In genomic region chr18:1659190-1659589, GRCh38 we compare ENCODE assay signal across 22 cellular contexts.
A peak's percentile ranks its signal among the peaks of the same experiment; 100 is the strongest.
DNase-seq lines count a peak whose midpoint lies in the region; ATAC-seq and TF ChIP-seq lines count a peak whose summit lies in the region.
"Had no signal": no experiment of that assay in that cellular context is flagged by ENCODE, and none has a peak within 500 bp of the region (broad histone marks: within the 10 kb centered on the region; RNA-seq: fewer than 3 reads in every experiment).

No MANE protein-coding gene starts in this region.

- no TSS peak for BruUV-seq in PC-9 (replicated peaks; lab: Mats Ljungman, UMichigan)

- no peak for TF ChIP-seq POLR2A in heart left ventricle (IDR thresholded peaks at IDR 0.05)

- ATAC-seq in GM18519 (IDR thresholded peaks at IDR 0.05; ENCODE audit: low FRiP score, unreplicated experiment) (no peak), heart left ventricle (no peak), HG02571 (IDR thresholded peaks at IDR 0.05; ENCODE audit: unreplicated experiment) (no peak)
- ATAC-seq in activated CD8-positive, alpha-beta T cell treated with anti-CD3 and anti-CD28 coated beads, Interleukin-2, amount 10 ng/mL, durations not matched to agents 7 days and 5 days = no peak
- ATAC-seq: activated CD8-positive, alpha-beta memory T cell treated with anti-CD3 and anti-CD28 coated beads, Interleukin-2, amount 10 ng/mL, durations not matched to agents 7 days and 5 days; activated naive CD4-positive, alpha-beta T cell treated with anti-CD3 and anti-CD28 coated beads, Interleukin-2, amount 50 U/mL, for 72 hours; CD8-positive, alpha-beta T cell; effector memory CD8-positive, alpha-beta T cell; HCT116 had no signal

- H3K27me3 Mint-ChIP-seq in activated CD8-positive, alpha-beta T cell treated with anti-CD3 and anti-CD28 coated beads, Interleukin-2, amount 10 ng/mL, durations not matched to agents 7 days and 5 days (ENCODE audit: low read depth) = no peaks in the 10 kb centered on the region
- H3K27me3 Mint-ChIP-seq: activated CD8-positive, alpha-beta memory T cell treated with anti-CD3 and anti-CD28 coated beads, Interleukin-2, amount 10 ng/mL, durations not matched to agents 7 days and 5 days; effector memory CD8-positive, alpha-beta T cell had no signal

- CTCF ChIA-PET in PC-9 (lab: Charles Lee) = no interaction called here
- CTCF ChIA-PET in activated CD8-positive, alpha-beta T cell treated with anti-CD3 and anti-CD28 coated beads, Interleukin-2, amount 10 ng/mL, durations not matched to agents 7 days and 5 days (lab: Charles Lee) = no interaction called here

- H2BK5ac ChIP-seq in mesendoderm (ENCODE audit: low read length) = no peak overlapping the region

- H4K8ac ChIP-seq in mesendoderm (ENCODE audit: low read depth, low read length) = no peak overlapping the region

- no peaks in the 10 kb centered on the region for H3K9me3 Mint-ChIP-seq in activated CD8-positive, alpha-beta T cell treated with anti-CD3 and anti-CD28 coated beads, Interleukin-2, amount 10 ng/mL, durations not matched to agents 7 days and 5 days (ENCODE audit: insufficient read depth)
- H3K9me3 Mint-ChIP-seq: activated T-helper 1 cell treated with anti-CD3 and anti-CD28 coated beads, Interleukin-12 subunit alpha, Interleukin-12 subunit beta, Interleukin-2, Interleukin-4 antibody, amounts not matched to agents 30 ng/mL and 10 ng/mL and 1 ng/mL, durations not matched to agents 14 hours and 24 hours and 36 hours; CD8-positive, alpha-beta T cell; effector memory CD8-positive, alpha-beta T cell had no signal

- H3K4me3 Mint-ChIP-seq in activated CD8-positive, alpha-beta T cell treated with anti-CD3 and anti-CD28 coated beads, Interleukin-2, amount 10 ng/mL, durations not matched to agents 7 days and 5 days = no peak overlapping the region
- H3K4me3 Mint-ChIP-seq: activated CD8-positive, alpha-beta memory T cell treated with anti-CD3 and anti-CD28 coated beads, Interleukin-2, amount 10 ng/mL, durations not matched to agents 7 days and 5 days; activated T-helper 1 cell treated with anti-CD3 and anti-CD28 coated beads, Interleukin-12 subunit alpha, Interleukin-12 subunit beta, Interleukin-2, Interleukin-4 antibody, amounts not matched to agents 30 ng/mL and 10 ng/mL and 1 ng/mL, durations not matched to agents 14 hours and 24 hours and 36 hours; CD8-positive, alpha-beta T cell; effector memory CD8-positive, alpha-beta T cell had no signal

- H3K79me2 ChIP-seq in PC-9 (ENCODE audit: low read depth) (no peaks in the 10 kb centered on the region), mesendoderm (ENCODE audit: control insufficient read depth, insufficient read depth, low read length) (no peaks in the 10 kb centered on the region)

- H3K4me1 ChIP-seq in PC-9 (replicated peaks; ENCODE audit: insufficient read depth) (no peaks in the 10 kb centered on the region), mesendoderm (ENCODE audit: control insufficient read depth, low read depth, low read length) (no peaks in the 10 kb centered on the region), heart left ventricle (no peaks in the 10 kb centered on the region)
- H3K4me1 ChIP-seq: SJCRH30, stomach, transverse colon had no signal

- no peak overlapping the region for H3K4ac ChIP-seq in mesendoderm (ENCODE audit: low read depth, low read length)

- no peaks in the 10 kb centered on the region for H4K20me1 ChIP-seq in PC-9 (ENCODE audit: insufficient read depth)

- H3K79me1 ChIP-seq in mesendoderm (ENCODE audit: low read length) = no peaks in the 10 kb centered on the region

- H2BK15ac ChIP-seq in mesendoderm (replicated peaks; ENCODE audit: low read depth) = no peak overlapping the region

- H3K4me1 Mint-ChIP-seq in activated CD8-positive, alpha-beta T cell treated with anti-CD3 and anti-CD28 coated beads, Interleukin-2, amount 10 ng/mL, durations not matched to agents 7 days and 5 days (ENCODE audit: low read depth) = no peaks in the 10 kb centered on the region
- H3K4me1 Mint-ChIP-seq: activated CD8-positive, alpha-beta memory T cell treated with anti-CD3 and anti-CD28 coated beads, Interleukin-2, amount 10 ng/mL, durations not matched to agents 7 days and 5 days had no signal

- H3K36me3 ChIP-seq in PC-9 (ENCODE audit: low read depth) = no peaks in the 10 kb centered on the region
- H3K36me3 ChIP-seq in mesendoderm (ENCODE audit: control insufficient read depth, insufficient read depth, low read length) = no peaks in the 10 kb centered on the region
- no peaks in the 10 kb centered on the region for H3K36me3 ChIP-seq in heart left ventricle
- H3K36me3 ChIP-seq: SJCRH30, stomach, transverse colon had no signal

- 0 out of 2 replicates have a peak, but pooled peaks cover 3% of the 10 kb centered on the region for H3K9me2 ChIP-seq in PC-9 (ENCODE audit: insufficient read depth)

- H3K27ac Mint-ChIP-seq in activated CD8-positive, alpha-beta T cell treated with anti-CD3 and anti-CD28 coated beads, Interleukin-2, amount 10 ng/mL, durations not matched to agents 7 days and 5 days = no peak overlapping the region
- H3K27ac Mint-ChIP-seq: activated CD8-positive, alpha-beta memory T cell treated with anti-CD3 and anti-CD28 coated beads, Interleukin-2, amount 10 ng/mL, durations not matched to agents 7 days and 5 days; activated naive CD4-positive, alpha-beta T cell treated with anti-CD3 and anti-CD28 coated beads, Interleukin-2, amount 50 U/mL, for 72 hours; activated T-helper 1 cell treated with anti-CD3 and anti-CD28 coated beads, Interleukin-12 subunit alpha, Interleukin-12 subunit beta, Interleukin-2, Interleukin-4 antibody, amounts not matched to agents 30 ng/mL and 10 ng/mL and 1 ng/mL, durations not matched to agents 14 hours and 24 hours and 36 hours; CD8-positive, alpha-beta T cell; effector memory CD8-positive, alpha-beta T cell had no signal

- no peak overlapping the region for H3K18ac ChIP-seq in mesendoderm (ENCODE audit: low read length)

- no peak overlapping the region for H3K27ac ChIP-seq in PC-9
- no peak overlapping the region for H3K27ac ChIP-seq in mesendoderm (ENCODE audit: low read depth, low read length)
- no peak overlapping the region for H3K27ac ChIP-seq in heart left ventricle
- H3K27ac ChIP-seq: KMS-11, SJCRH30, stomach, transverse colon had no signal

- TF ChIP-seq CTCF in PC-9 (conservative IDR thresholded peaks at IDR 0.05) = no peak
- TF ChIP-seq CTCF in heart left ventricle (IDR thresholded peaks at IDR 0.05) = no peak

- no peak overlapping the region for H3K23ac ChIP-seq in mesendoderm (ENCODE audit: low read length)

- no peak overlapping the region for H3K56ac ChIP-seq in mesendoderm (ENCODE audit: low read length)

- H3K36me3 Mint-ChIP-seq in activated CD8-positive, alpha-beta T cell treated with anti-CD3 and anti-CD28 coated beads, Interleukin-2, amount 10 ng/mL, durations not matched to agents 7 days and 5 days (ENCODE audit: low read depth) = no peaks in the 10 kb centered on the region
- H3K36me3 Mint-ChIP-seq: activated CD8-positive, alpha-beta memory T cell treated with anti-CD3 and anti-CD28 coated beads, Interleukin-2, amount 10 ng/mL, durations not matched to agents 7 days and 5 days; activated naive CD4-positive, alpha-beta T cell treated with anti-CD3 and anti-CD28 coated beads, Interleukin-2, amount 50 U/mL, for 72 hours; CD8-positive, alpha-beta T cell had no signal

- POLR2A ChIA-PET in PC-9 (lab: Charles Lee; ENCODE audit: unreplicated experiment) = no interaction called here
- POLR2A ChIA-PET in activated CD8-positive, alpha-beta T cell treated with anti-CD3 and anti-CD28 coated beads, Interleukin-2, amount 10 ng/mL, durations not matched to agents 7 days and 5 days (lab: Charles Lee) = no interaction called here

- intact Hi-C loops in PC-9 (cut with micrococcal nuclease; ENCODE audit: unreplicated experiment) (no loop called here), heart left ventricle (cut with DNase I) (no loop called here)

- no peak overlapping the region for H3K9ac ChIP-seq in mesendoderm (ENCODE audit: low read length)
- H3K9ac ChIP-seq: KMS-11 had no signal

- DNase-seq in DMS79 treated with DMSO at 0.1 percent for 48 hours (lab: John Stamatoyannopoulos, UW) (peak; percentile 65), NCI-H2029 (lab: John Stamatoyannopoulos, UW) (peak; percentile 36), PC-9 (no peak), mesendoderm (peak; percentile 54), heart left ventricle (no peak)
- DNase-seq in activated CD8-positive, alpha-beta T cell treated with anti-CD3 and anti-CD28 coated beads, Interleukin-2, amount 10 ng/mL, durations not matched to agents 7 days and 5 days = no peak
- DNase-seq: activated CD4-positive, alpha-beta T cell treated with anti-CD3 and anti-CD28 coated beads for 48 hours; activated CD8-positive, alpha-beta memory T cell treated with anti-CD3 and anti-CD28 coated beads, Interleukin-2, amount 10 ng/mL, durations not matched to agents 7 days and 5 days; CD8-positive, alpha-beta T cell; effector memory CD8-positive, alpha-beta T cell; NCI-H526; nucleus accumbens; SJCRH30; stimulated activated CD4-positive, alpha-beta T cell treated with anti-CD3 and anti-CD28 coated beads, Interleukin-4, amount 100 ng/mL, for 4 hours; stomach; transverse colon had no signal

- H2BK120ac ChIP-seq in mesendoderm (ENCODE audit: low read depth, low read length) = no peak overlapping the region

- H3F3A ChIP-seq in PC-9 (ENCODE audit: insufficient read depth, low read depth) = no peaks in the 10 kb centered on the region

- H3K9me3 ChIP-seq in PC-9 (ENCODE audit: insufficient read depth, low read depth) = no peaks in the 10 kb centered on the region
- H3K9me3 ChIP-seq in heart left ventricle = no peaks in the 10 kb centered on the region
- H3K9me3 ChIP-seq: SJCRH30, stomach, transverse colon had no signal

- peak overlapping the region; percentile 36 for H2AFZ ChIP-seq in PC-9

- no peak overlapping the region for H4K5ac ChIP-seq in mesendoderm (ENCODE audit: low read length)

- H3K4me2 ChIP-seq in PC-9 (no peak overlapping the region), mesendoderm (ENCODE audit: low read length) (no peak overlapping the region)
- H3K4me2 ChIP-seq: KMS-11 had no signal

- H3K27me3 ChIP-seq in PC-9 (ENCODE audit: insufficient read depth, low read depth) (no peaks in the 10 kb centered on the region), mesendoderm (ENCODE audit: insufficient read depth, low read length, poor library complexity) (no peaks in the 10 kb centered on the region), heart left ventricle (no peaks in the 10 kb centered on the region)
- H3K27me3 ChIP-seq: SJCRH30, transverse colon had no signal

- no peak overlapping the region for H2AK5ac ChIP-seq in mesendoderm (ENCODE audit: low read length)

- H3K4me3 ChIP-seq in PC-9 = no peak overlapping the region
- H3K4me3 ChIP-seq in mesendoderm (ENCODE audit: low read length) = no peak overlapping the region
- no peak overlapping the region for H3K4me3 ChIP-seq in heart left ventricle
- H3K4me3 ChIP-seq: SJCRH30, stomach, transverse colon had no signal

- no CpG with 5 or more reads among the region's 5 CpGs for WGBS in mesendoderm (ENCODE audit: extremely low coverage, insufficient coverage, low lambda C conversion rate)
- 53 to 68% (median 60%) methylated on average over 5 of the region's 5 CpGs for WGBS in heart left ventricle, 4 donors

Comparison
In these comparisons a context has a peak if more than half of its experiments do, and no peak if none do; other contexts are left out.
1. DNase-seq: peak in DMS79 treated with DMSO at 0.1 percent for 48 hours (single experiment), NCI-H2029 (single experiment) and mesendoderm (single experiment); none in PC-9 (0 of 2), heart left ventricle (0 of 5) and activated CD8-positive, alpha-beta T cell treated with anti-CD3 and anti-CD28 coated beads, Interleukin-2, amount 10 ng/mL, durations not matched to agents 7 days and 5 days (single experiment).